1 cellular context compared by ENCODE assay signal in the genomic region with DNA sequence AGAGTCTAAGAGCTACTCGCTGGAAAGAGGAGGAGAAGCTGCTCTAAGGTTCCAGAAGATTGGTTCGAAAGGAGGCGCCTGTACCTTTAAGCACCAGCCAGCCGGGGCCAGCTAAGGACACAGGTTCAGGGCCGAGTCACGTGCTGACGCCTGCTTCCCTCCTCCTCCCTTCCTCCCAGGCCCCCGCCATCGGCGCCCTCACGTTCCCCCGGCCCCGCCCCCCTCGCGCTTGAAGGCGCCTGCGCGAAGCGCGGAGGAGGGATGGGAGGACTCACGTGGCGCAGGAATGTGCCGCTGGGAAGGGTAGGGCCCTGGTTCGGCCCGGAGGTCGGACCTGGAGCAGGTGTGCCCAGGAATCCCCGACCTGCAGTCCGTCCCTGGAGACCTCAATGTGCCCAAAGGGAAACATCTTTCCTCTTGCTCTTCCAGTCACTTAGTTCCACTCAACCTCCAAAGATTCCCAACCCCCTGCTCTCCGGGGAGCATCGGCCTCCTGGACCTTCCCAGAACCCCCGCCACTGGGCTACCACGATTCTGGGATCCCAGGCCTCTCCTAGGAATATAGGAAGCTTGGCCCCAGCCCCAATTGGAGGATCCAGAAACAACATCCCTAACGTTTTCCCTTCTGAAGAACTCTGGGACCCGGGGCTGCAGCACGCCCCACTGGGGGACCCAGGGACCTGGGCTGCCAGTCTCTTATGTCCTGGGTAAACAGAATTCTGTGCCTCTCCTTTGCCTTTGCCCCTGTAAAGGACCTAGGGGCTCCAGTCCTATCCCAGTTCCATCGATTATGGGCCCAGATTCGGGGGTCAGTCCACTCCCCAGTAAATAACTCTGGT.
TF ChIP-seq lines count a peak whose summit lies in the region.

No MANE protein-coding gene starts in this region.

TF ChIP-seq in HepG2, 621 proteins besides CTCF, POLR2A, EP300 and RAD21 (continued from another document):
- TF ChIP-seq, protein P1, sequence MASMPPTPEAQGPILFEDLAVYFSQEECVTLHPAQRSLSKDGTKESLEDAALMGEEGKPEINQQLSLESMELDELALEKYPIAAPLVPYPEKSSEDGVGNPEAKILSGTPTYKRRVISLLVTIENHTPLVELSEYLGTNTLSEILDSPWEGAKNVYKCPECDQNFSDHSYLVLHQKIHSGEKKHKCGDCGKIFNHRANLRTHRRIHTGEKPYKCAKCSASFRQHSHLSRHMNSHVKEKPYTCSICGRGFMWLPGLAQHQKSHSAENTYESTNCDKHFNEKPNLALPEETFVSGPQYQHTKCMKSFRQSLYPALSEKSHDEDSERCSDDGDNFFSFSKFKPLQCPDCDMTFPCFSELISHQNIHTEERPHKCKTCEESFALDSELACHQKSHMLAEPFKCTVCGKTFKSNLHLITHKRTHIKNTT (CRISPR knock-in tag; IDR thresholded peaks at IDR 0.05): no peak
- TF ChIP-seq ZNF607 (CRISPR knock-in tag; IDR thresholded peaks at IDR 0.05; ENCODE audit: borderline replicate concordance): peak; percentile 83; the same call in 1 of the 2 replicates
- peak; percentile 69; the same call in 1 of the 2 replicates for TF ChIP-seq SALL1 (CRISPR knock-in tag; IDR thresholded peaks at IDR 0.05)
- TF ChIP-seq, protein P2, sequence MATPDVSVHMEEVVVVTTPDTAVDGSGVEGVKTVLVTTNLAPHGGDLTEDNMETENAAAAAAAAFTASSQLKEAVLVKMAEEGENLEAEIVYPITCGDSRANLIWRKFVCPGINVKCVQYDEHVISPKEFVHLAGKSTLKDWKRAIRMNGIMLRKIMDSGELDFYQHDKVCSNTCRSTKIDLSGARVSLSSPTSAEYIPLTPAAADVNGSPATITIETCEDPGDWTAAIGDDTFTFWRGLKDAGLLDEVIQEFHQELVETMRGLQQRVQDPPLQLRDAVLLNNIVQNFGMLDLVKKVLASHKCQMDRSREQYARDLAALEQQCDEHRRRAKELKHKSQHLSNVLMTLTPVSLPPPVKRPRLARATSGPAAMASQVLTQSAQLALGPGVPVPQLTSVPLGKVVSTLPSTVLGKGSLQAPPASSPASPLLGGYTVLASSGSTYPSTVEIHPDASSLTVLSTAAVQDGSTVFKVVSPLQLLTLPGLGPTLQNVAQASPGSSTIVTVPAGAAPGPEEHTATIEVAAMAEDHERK (CRISPR knock-in tag; IDR thresholded peaks at IDR 0.05; ENCODE audit: low read depth): no peak
- no peak for TF ChIP-seq TP53 (CRISPR knock-in tag; conservative IDR thresholded peaks at IDR 0.05)
- TF ChIP-seq, protein P3, sequence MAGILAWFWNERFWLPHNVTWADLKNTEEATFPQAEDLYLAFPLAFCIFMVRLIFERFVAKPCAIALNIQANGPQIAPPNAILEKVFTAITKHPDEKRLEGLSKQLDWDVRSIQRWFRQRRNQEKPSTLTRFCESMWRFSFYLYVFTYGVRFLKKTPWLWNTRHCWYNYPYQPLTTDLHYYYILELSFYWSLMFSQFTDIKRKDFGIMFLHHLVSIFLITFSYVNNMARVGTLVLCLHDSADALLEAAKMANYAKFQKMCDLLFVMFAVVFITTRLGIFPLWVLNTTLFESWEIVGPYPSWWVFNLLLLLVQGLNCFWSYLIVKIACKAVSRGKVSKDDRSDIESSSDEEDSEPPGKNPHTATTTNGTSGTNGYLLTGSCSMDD (CRISPR knock-in tag; IDR thresholded peaks at IDR 0.05): no peak
- TF ChIP-seq, protein P4, sequence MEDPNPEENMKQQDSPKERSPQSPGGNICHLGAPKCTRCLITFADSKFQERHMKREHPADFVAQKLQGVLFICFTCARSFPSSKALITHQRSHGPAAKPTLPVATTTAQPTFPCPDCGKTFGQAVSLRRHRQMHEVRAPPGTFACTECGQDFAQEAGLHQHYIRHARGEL (CRISPR knock-in tag; IDR thresholded peaks at IDR 0.05): no peak
- peak; percentile 43; the same call in 1 of the 2 replicates for TF ChIP-seq ISL2 (CRISPR knock-in tag; IDR thresholded peaks at IDR 0.05)
- TF ChIP-seq ZNF761 (CRISPR knock-in tag; conservative IDR thresholded peaks at IDR 0.05): no peak
- TF ChIP-seq ZNF619 (CRISPR knock-in tag; IDR thresholded peaks at IDR 0.05): no peak
- no peak for TF ChIP-seq ZNF747 (CRISPR knock-in tag; IDR thresholded peaks at IDR 0.05; ENCODE audit: borderline replicate concordance)
- peak; percentile 52 for TF ChIP-seq ZBTB7B (CRISPR knock-in tag; IDR thresholded peaks at IDR 0.05)
- 0 out of 2 replicates have a peak, but pooled peaks have one; percentile 38 for TF ChIP-seq MED13 (CRISPR knock-in tag; IDR thresholded peaks at IDR 0.05)
- TF ChIP-seq EZH2 (conservative IDR thresholded peaks at IDR 0.05; ENCODE audit: low read depth, low read length): no peak
- no peak for TF ChIP-seq EHMT2 (IDR thresholded peaks at IDR 0.05; ENCODE audit: borderline replicate concordance, low read depth, low read length)
- no peak for TF ChIP-seq MBD4 (IDR thresholded peaks at IDR 0.05; ENCODE audit: borderline replicate concordance, low read length)
- 0 out of 2 replicates have a peak, but pooled peaks have one; percentile 51 for TF ChIP-seq ZNF670 (CRISPR knock-in tag; IDR thresholded peaks at IDR 0.05; ENCODE audit: borderline replicate concordance)
- no peak for TF ChIP-seq ZNF326 (CRISPR knock-in tag; IDR thresholded peaks at IDR 0.05; ENCODE audit: borderline replicate concordance)
- TF ChIP-seq MXD4 (CRISPR knock-in tag; IDR thresholded peaks at IDR 0.05): 0 out of 2 replicates have a peak, but pooled peaks have one; percentile 30
- TF ChIP-seq RBM39 (IDR thresholded peaks at IDR 0.05; ENCODE audit: low read depth, low read length, poor library complexity, severe bottlenecking): no peak
- TF ChIP-seq IKZF4 (CRISPR knock-in tag; IDR thresholded peaks at IDR 0.05; ENCODE audit: borderline replicate concordance, low read depth, not compliant biosample characterization): no peak
- TF ChIP-seq, protein P5, sequence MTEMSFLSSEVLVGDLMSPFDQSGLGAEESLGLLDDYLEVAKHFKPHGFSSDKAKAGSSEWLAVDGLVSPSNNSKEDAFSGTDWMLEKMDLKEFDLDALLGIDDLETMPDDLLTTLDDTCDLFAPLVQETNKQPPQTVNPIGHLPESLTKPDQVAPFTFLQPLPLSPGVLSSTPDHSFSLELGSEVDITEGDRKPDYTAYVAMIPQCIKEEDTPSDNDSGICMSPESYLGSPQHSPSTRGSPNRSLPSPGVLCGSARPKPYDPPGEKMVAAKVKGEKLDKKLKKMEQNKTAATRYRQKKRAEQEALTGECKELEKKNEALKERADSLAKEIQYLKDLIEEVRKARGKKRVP (CRISPR knock-in tag; IDR thresholded peaks at IDR 0.05): no peak
- no peak for TF ChIP-seq NR2F6 (IDR thresholded peaks at IDR 0.05)
- TF ChIP-seq NR2F6 (CRISPR knock-in tag; IDR thresholded peaks at IDR 0.05): peak; percentile 67; the same call in 1 of the 2 replicates
- TF ChIP-seq TBX2 (CRISPR knock-in tag; IDR thresholded peaks at IDR 0.05; ENCODE audit: borderline replicate concordance): peak; percentile 81
- no peak for TF ChIP-seq ZKSCAN1 (IDR thresholded peaks at IDR 0.05; ENCODE audit: low read length)
- peak; percentile 93 for TF ChIP-seq ZNF746 (CRISPR knock-in tag; IDR thresholded peaks at IDR 0.05)
- TF ChIP-seq ZNF17 (CRISPR knock-in tag; IDR thresholded peaks at IDR 0.05): no peak
- TF ChIP-seq ZNF317 (CRISPR knock-in tag; IDR thresholded peaks at IDR 0.05): no peak
- TF ChIP-seq HCFC1 (IDR thresholded peaks at IDR 0.05; ENCODE audit: low read depth, low read length): no peak
- no peak for TF ChIP-seq ZNF530 (CRISPR knock-in tag; IDR thresholded peaks at IDR 0.05; ENCODE audit: low read depth)
- TF ChIP-seq BHLHE40 (IDR thresholded peaks at IDR 0.05; ENCODE audit: low read length): peak; percentile 99
- TF ChIP-seq KDM6A (CRISPR knock-in tag; IDR thresholded peaks at IDR 0.05; ENCODE audit: low read depth): no peak
- TF ChIP-seq ZNF138 (CRISPR knock-in tag; IDR thresholded peaks at IDR 0.05; ENCODE audit: low read depth): no peak
- no peak for TF ChIP-seq PRMT3 (CRISPR knock-in tag; IDR thresholded peaks at IDR 0.05; ENCODE audit: borderline replicate concordance, low read depth)
- no peak for TF ChIP-seq PHF21A (CRISPR knock-in tag; IDR thresholded peaks at IDR 0.05)
- TF ChIP-seq MAF1 (CRISPR knock-in tag; IDR thresholded peaks at IDR 0.05; ENCODE audit: borderline replicate concordance): no peak
- TF ChIP-seq ZNF264 (CRISPR knock-in tag; IDR thresholded peaks at IDR 0.05): 0 out of 2 replicates have a peak, but pooled peaks have one; percentile 50
- TF ChIP-seq, protein P6, sequence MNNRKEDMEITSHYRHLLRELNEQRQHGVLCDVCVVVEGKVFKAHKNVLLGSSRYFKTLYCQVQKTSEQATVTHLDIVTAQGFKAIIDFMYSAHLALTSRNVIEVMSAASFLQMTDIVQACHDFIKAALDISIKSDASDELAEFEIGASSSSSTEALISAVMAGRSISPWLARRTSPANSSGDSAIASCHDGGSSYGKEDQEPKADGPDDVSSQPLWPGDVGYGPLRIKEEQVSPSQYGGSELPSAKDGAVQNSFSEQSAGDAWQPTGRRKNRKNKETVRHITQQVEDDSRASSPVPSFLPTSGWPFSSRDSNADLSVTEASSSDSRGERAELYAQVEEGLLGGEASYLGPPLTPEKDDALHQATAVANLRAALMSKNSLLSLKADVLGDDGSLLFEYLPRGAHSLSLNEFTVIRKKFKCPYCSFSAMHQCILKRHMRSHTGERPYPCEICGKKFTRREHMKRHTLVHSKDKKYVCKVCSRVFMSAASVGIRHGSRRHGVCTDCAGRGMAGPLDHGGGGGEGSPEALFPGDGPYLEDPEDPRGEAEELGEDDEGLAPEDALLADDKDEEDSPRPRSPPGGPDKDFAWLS (CRISPR knock-in tag; IDR thresholded peaks at IDR 0.05; ENCODE audit: borderline replicate concordance): 0 out of 2 replicates have a peak, but pooled peaks have one; percentile 53
- TF ChIP-seq TEAD3 (CRISPR knock-in tag; optimal IDR thresholded peaks at IDR 0.05; ENCODE audit: borderline replicate concordance): peak; percentile 98
- TF ChIP-seq BCL6 (CRISPR knock-in tag; IDR thresholded peaks at IDR 0.05): peak; percentile 56
- TF ChIP-seq HOXA3 (CRISPR knock-in tag; IDR thresholded peaks at IDR 0.05): no peak
- TF ChIP-seq FOXM1 (CRISPR knock-in tag; IDR thresholded peaks at IDR 0.05): no peak
- no peak for TF ChIP-seq ZNF780A (CRISPR knock-in tag; IDR thresholded peaks at IDR 0.05)
- peak; percentile 36; the same call in 1 of the 2 replicates for TF ChIP-seq KMT2B (CRISPR knock-in tag; IDR thresholded peaks at IDR 0.05)
- TF ChIP-seq, protein P7, sequence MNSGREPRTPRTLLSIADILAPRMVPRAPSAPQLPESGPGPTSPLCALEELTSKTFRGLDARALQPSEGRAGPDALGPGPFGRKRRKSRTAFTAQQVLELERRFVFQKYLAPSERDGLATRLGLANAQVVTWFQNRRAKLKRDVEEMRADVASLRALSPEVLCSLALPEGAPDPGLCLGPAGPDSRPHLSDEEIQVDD (CRISPR knock-in tag; IDR thresholded peaks at IDR 0.05; ENCODE audit: borderline replicate concordance): no peak
- TF ChIP-seq, protein P8, sequence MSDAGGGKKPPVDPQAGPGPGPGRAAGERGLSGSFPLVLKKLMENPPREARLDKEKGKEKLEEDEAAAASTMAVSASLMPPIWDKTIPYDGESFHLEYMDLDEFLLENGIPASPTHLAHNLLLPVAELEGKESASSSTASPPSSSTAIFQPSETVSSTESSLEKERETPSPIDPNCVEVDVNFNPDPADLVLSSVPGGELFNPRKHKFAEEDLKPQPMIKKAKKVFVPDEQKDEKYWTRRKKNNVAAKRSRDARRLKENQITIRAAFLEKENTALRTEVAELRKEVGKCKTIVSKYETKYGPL (CRISPR knock-in tag; IDR thresholded peaks at IDR 0.05): no peak
- TF ChIP-seq ZNF75D (CRISPR knock-in tag; IDR thresholded peaks at IDR 0.05; ENCODE audit: borderline replicate concordance): no peak
- TF ChIP-seq MIER3 (CRISPR knock-in tag; IDR thresholded peaks at IDR 0.05; ENCODE audit: borderline replicate concordance): peak; percentile 81; the same call in 1 of the 2 replicates
- TF ChIP-seq CCDC6 (CRISPR knock-in tag; IDR thresholded peaks at IDR 0.05): peak; percentile 32; the same call in 1 of the 2 replicates
- TF ChIP-seq KDM5A (IDR thresholded peaks at IDR 0.05; ENCODE audit: borderline replicate concordance, low read length): no peak; the same call in 1 of the 2 replicates
- TF ChIP-seq, protein P9, sequence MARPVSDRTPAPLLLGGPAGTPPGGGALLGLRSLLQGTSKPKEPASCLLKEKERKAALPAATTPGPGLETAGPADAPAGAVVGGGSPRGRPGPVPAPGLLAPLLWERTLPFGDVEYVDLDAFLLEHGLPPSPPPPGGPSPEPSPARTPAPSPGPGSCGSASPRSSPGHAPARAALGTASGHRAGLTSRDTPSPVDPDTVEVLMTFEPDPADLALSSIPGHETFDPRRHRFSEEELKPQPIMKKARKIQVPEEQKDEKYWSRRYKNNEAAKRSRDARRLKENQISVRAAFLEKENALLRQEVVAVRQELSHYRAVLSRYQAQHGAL (CRISPR knock-in tag; IDR thresholded peaks at IDR 0.05; ENCODE audit: not compliant biosample characterization): no peak
- no peak for TF ChIP-seq REL (CRISPR knock-in tag; conservative IDR thresholded peaks at IDR 0.05)
- peak; percentile 42; the same call in 1 of the 2 replicates for TF ChIP-seq ZNF143 (CRISPR knock-in tag; IDR thresholded peaks at IDR 0.05)
- TF ChIP-seq, protein P10, sequence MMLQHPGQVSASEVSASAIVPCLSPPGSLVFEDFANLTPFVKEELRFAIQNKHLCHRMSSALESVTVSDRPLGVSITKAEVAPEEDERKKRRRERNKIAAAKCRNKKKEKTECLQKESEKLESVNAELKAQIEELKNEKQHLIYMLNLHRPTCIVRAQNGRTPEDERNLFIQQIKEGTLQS (CRISPR knock-in tag; IDR thresholded peaks at IDR 0.05): no peak
- TF ChIP-seq MEIS1 (CRISPR knock-in tag; IDR thresholded peaks at IDR 0.05; ENCODE audit: borderline replicate concordance): no peak
- no peak for TF ChIP-seq HOXA9 (CRISPR knock-in tag; IDR thresholded peaks at IDR 0.05; ENCODE audit: borderline replicate concordance)
- TF ChIP-seq, protein P11, sequence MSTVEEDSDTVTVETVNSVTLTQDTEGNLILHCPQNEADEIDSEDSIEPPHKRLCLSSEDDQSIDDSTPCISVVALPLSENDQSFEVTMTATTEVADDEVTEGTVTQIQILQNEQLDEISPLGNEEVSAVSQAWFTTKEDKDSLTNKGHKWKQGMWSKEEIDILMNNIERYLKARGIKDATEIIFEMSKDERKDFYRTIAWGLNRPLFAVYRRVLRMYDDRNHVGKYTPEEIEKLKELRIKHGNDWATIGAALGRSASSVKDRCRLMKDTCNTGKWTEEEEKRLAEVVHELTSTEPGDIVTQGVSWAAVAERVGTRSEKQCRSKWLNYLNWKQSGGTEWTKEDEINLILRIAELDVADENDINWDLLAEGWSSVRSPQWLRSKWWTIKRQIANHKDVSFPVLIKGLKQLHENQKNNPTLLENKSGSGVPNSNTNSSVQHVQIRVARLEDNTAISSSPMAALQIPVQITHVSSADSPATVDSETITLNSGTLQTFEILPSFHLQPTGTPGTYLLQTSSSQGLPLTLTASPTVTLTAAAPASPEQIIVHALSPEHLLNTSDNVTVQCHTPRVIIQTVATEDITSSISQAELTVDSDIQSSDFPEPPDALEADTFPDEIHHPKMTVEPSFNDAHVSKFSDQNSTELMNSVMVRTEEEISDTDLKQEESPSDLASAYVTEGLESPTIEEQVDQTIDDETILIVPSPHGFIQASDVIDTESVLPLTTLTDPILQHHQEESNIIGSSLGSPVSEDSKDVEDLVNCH (CRISPR knock-in tag; IDR thresholded peaks at IDR 0.05): no peak
- TF ChIP-seq ATM (IDR thresholded peaks at IDR 0.05; ENCODE audit: borderline replicate concordance): no peak
